ENCODE assay signal across 8 cellular contexts in genomic region chr14:54488318-54488645, GRCh38. TPM values are rescaled to one million over a fixed set of nuclear protein-coding genes. Genes with fewer than 3 reads are reported as not detected.
DNase-seq lines count a peak whose midpoint lies in the region; ATAC-seq and TF ChIP-seq lines count a peak whose summit lies in the region.

No MANE protein-coding gene starts in this region.

- H3K27me3 ChIP-seq in OCI-LY1 (ENCODE audit: insufficient read depth, low read length) = no peaks in the 10 kb centered on the region

- TF ChIP-seq CTCF in OCI-LY1 (IDR thresholded peaks at IDR 0.05; ENCODE audit: low read length) = no peak

- no peaks in the 10 kb centered on the region for H3K27me3 Mint-ChIP-seq in dendritic cell treated with granulocyte-macrophage colony-stimulating factor and Interleukin-4, amounts not matched to agents 40 ng/mL and 50 ng/mL, for 4 days
- H3K27me3 Mint-ChIP-seq in natural killer cell treated with Interleukin-12 subunit alpha and Interleukin-12 subunit beta and Interleukin-15 and Interleukin-18, amount 100 ng/mL, for 72 hours = no peaks in the 10 kb centered on the region

- H3K4me3 ChIP-seq in OCI-LY1 (ENCODE audit: low read depth, low read length, poor library complexity, severe bottlenecking) = peak overlapping the region; percentile 95

- H3K4me3 Mint-ChIP-seq in dendritic cell treated with granulocyte-macrophage colony-stimulating factor and Interleukin-4, amounts not matched to agents 40 ng/mL and 50 ng/mL, for 4 days = peak overlapping the region; percentile 70
- peak overlapping the region; percentile 94 for H3K4me3 Mint-ChIP-seq in natural killer cell treated with Interleukin-12 subunit alpha and Interleukin-12 subunit beta and Interleukin-15 and Interleukin-18, amount 100 ng/mL, for 72 hours

- H3K27ac ChIP-seq in OCI-LY1 (ENCODE audit: low read depth, low read length, poor library complexity, severe bottlenecking) = peak overlapping the region; percentile 19

- H3F3A ChIP-seq in OCI-LY1 (ENCODE audit: insufficient read depth, low read length) = no peaks in the 10 kb centered on the region

- H3K9me3 Mint-ChIP-seq in dendritic cell treated with granulocyte-macrophage colony-stimulating factor and Interleukin-4, amounts not matched to agents 40 ng/mL and 50 ng/mL, for 4 days = no peaks in the 10 kb centered on the region
- no peaks in the 10 kb centered on the region for H3K9me3 Mint-ChIP-seq in natural killer cell treated with Interleukin-12 subunit alpha and Interleukin-12 subunit beta and Interleukin-15 and Interleukin-18, amount 100 ng/mL, for 72 hours

- peaks cover 44% of the 10 kb centered on the region for H3K79me2 ChIP-seq in OCI-LY1 (ENCODE audit: insufficient read depth, low read length)

- intact Hi-C loops in dendritic cell treated with granulocyte-macrophage colony-stimulating factor and Interleukin-4, amounts not matched to agents 40 ng/mL and 50 ng/mL, for 4 days (cut with micrococcal nuclease) = loop anchor here (2.0 to 5.0 kb wide), 2 partner anchors 36 to 91 kb away; partner anchors contain the start of gene CDKN3

- H2AFZ ChIP-seq in OCI-LY1 (ENCODE audit: low read length) = no peak overlapping the region

- H3K9me3 ChIP-seq in OCI-LY1 (ENCODE audit: low read length) = no peaks in the 10 kb centered on the region

- H3K9ac ChIP-seq in OCI-LY1 (ENCODE audit: low read length) = peak overlapping the region; percentile 96

- peaks cover 38% of the 10 kb centered on the region for H3K4me1 ChIP-seq in OCI-LY1 (ENCODE audit: insufficient read depth, low read length, severe bottlenecking)

- H4K20me1 ChIP-seq in OCI-LY1 (ENCODE audit: insufficient read depth, low read length) = no peaks in the 10 kb centered on the region

- H3K36me3 Mint-ChIP-seq in dendritic cell treated with granulocyte-macrophage colony-stimulating factor and Interleukin-4, amounts not matched to agents 40 ng/mL and 50 ng/mL, for 4 days (ENCODE audit: low read depth) = peaks cover 28% of the 10 kb centered on the region
- peaks cover 4% of the 10 kb centered on the region for H3K36me3 Mint-ChIP-seq in natural killer cell treated with Interleukin-12 subunit alpha and Interleukin-12 subunit beta and Interleukin-15 and Interleukin-18, amount 100 ng/mL, for 72 hours

- peaks cover 75% of the 10 kb centered on the region for H3K4me1 Mint-ChIP-seq in dendritic cell treated with granulocyte-macrophage colony-stimulating factor and Interleukin-4, amounts not matched to agents 40 ng/mL and 50 ng/mL, for 4 days (ENCODE audit: low read depth)
- H3K4me1 Mint-ChIP-seq in natural killer cell treated with Interleukin-12 subunit alpha and Interleukin-12 subunit beta and Interleukin-15 and Interleukin-18, amount 100 ng/mL, for 72 hours (ENCODE audit: low read depth in 2 of 2) = peaks cover 44 to 52% of the 10 kb centered on the region in 2 donors

- DNase-seq in NCI-H526 (lab: John Stamatoyannopoulos, UW) = peak; percentile 54 to 77
- no peak for DNase-seq in NCI-H526 treated with DMSO at 0.1 percent for 48 hours (lab: John Stamatoyannopoulos, UW)
- no peak for DNase-seq in natural killer cell treated with Interleukin-12 subunit alpha and Interleukin-12 subunit beta and Interleukin-15 and Interleukin-18, amount 100 ng/mL, for 72 hours (ENCODE audit: low spot score)
- no peak for DNase-seq in NCI-H82 (lab: John Stamatoyannopoulos, UW)
- DNase-seq in DMS114 treated with DMSO at 0.1 percent for 48 hours (lab: John Stamatoyannopoulos, UW; ENCODE audit: unreplicated experiment) = no peak

- no peak for ATAC-seq in natural killer cell treated with Interleukin-12 subunit alpha and Interleukin-12 subunit beta and Interleukin-15 and Interleukin-18, amount 100 ng/mL, for 72 hours
- ATAC-seq in GM21390 (IDR thresholded peaks at IDR 0.05; ENCODE audit: unreplicated experiment) = no peak

- peak overlapping the region; percentile 86 for H3K4me2 ChIP-seq in OCI-LY1 (ENCODE audit: low read length)

- H3K27ac Mint-ChIP-seq in dendritic cell treated with granulocyte-macrophage colony-stimulating factor and Interleukin-4, amounts not matched to agents 40 ng/mL and 50 ng/mL, for 4 days = peak overlapping the region; percentile 89
- peak overlapping the region; percentile 90 to 94 for H3K27ac Mint-ChIP-seq in natural killer cell treated with Interleukin-12 subunit alpha and Interleukin-12 subunit beta and Interleukin-15 and Interleukin-18, amount 100 ng/mL, for 72 hours

- H3K9me2 ChIP-seq in OCI-LY1 (ENCODE audit: low read depth, low read length) = no peaks in the 10 kb centered on the region

- H3K36me3 ChIP-seq in OCI-LY1 (ENCODE audit: insufficient read depth, low read length) = peaks cover under 1% of the 10 kb centered on the region; the same call in 1 of the 2 replicates

RNA-seq across cellular contexts. Expression of gene GMFB, which starts 0.5 kb away (rescaled TPM):
- total RNA-seq in natural killer cell treated with Interleukin-12 subunit alpha and Interleukin-12 subunit beta and Interleukin-15 and Interleukin-18, amount 100 ng/mL, for 72 hours = 10 to 100 TPM; 29.7 to 43.9 TPM

RNA-seq across cellular contexts. Expression of gene CGRRF1, which starts 21.4 kb away (rescaled TPM):
- 10 to 100 TPM; 16.3 to 19.7 TPM for total RNA-seq in natural killer cell treated with Interleukin-12 subunit alpha and Interleukin-12 subunit beta and Interleukin-15 and Interleukin-18, amount 100 ng/mL, for 72 hours

RNA-seq across cellular contexts. Expression of gene CNIH1, which starts 47.1 kb away (rescaled TPM):
- total RNA-seq in natural killer cell treated with Interleukin-12 subunit alpha and Interleukin-12 subunit beta and Interleukin-15 and Interleukin-18, amount 100 ng/mL, for 72 hours = 10 to 100 TPM; 51.7 to 56.8 TPM

Comparison
In these comparisons a context has a peak if more than half of its experiments do, and no peak if none do; other contexts are left out.
1. DNase-seq: peak in NCI-H526 (2 of 2); none in NCI-H526 treated with DMSO at 0.1 percent for 48 hours (single experiment), natural killer cell treated with Interleukin-12 subunit alpha and Interleukin-12 subunit beta and Interleukin-15 and Interleukin-18, amount 100 ng/mL, for 72 hours (single experiment), NCI-H82 (single experiment) and DMS114 treated with DMSO at 0.1 percent for 48 hours (single experiment).